ENCODE assay signal across 17 cellular contexts in the genomic region with DNA sequence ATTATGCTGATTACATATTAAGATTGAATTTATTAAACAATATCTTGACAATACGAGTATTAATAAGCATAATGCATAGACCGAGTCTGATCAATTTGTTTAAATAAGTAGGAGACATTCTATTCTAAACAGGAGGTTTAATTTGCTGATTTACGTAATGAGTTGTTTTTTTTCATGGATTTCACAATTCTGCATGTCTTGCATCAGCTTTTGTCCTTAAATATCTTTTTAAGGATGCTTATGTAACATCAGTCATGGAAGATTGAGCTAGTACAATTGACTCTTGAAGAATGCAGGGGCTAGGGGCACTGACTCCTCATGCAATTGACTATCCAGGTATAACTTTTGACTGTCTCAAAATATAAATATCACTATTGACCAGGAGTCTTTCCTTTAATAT.
"Had no signal": no experiment of that assay in that cellular context is flagged by ENCODE, and none has a peak within 500 bp of the region (broad histone marks: within the 10 kb centered on the region; RNA-seq: fewer than 3 reads in every experiment).

No MANE protein-coding gene starts in this region.

- DNase-seq: activated CD4-positive, alpha-beta T cell treated with anti-CD3 and anti-CD28 coated beads, Interleukin-2, amount 50 U/mL, for 1 hour; activated CD4-positive, CD25-positive, alpha-beta regulatory T cell treated with anti-CD3 and anti-CD28 coated beads, Interleukin-2, amount 50 U/mL, for 72 hours; activated CD8-positive, alpha-beta memory T cell treated with anti-CD3 and anti-CD28 coated beads for 24 hours; activated CD8-positive, alpha-beta memory T cell treated with anti-CD3 and anti-CD28 coated beads, Interleukin-2, amount 50 U/mL, for 48 hours; activated effector memory CD4-positive, alpha-beta T cell treated with anti-CD3 and anti-CD28 coated beads, Interleukin-2, amount 50 U/mL, for 16 hours; activated T-cell treated with anti-CD3 and anti-CD28 coated beads, Interleukin-2, amount 50 U/mL, for 72 hours; amniotic stem cell; effector memory CD8-positive, alpha-beta T cell; hypothalamus; occipital lobe; right cardiac atrium; uterus had no signal

- H3K4me1 ChIP-seq: prostate gland, tibial nerve, uterus had no signal

- H3K9me3 ChIP-seq: prostate gland, tibial nerve, uterus had no signal

- H3K4me3 ChIP-seq: cardiac muscle cell, prostate gland, skin epidermis, tibial nerve, uterus had no signal

- H3K36me3 ChIP-seq: cardiac muscle cell, prostate gland, tibial nerve, uterus had no signal

- H3K27ac ChIP-seq: cardiac muscle cell, prostate gland, skin epidermis, tibial nerve, uterus had no signal

- FAIRE-seq: keratinocyte had no signal

- H3K27me3 ChIP-seq: cardiac muscle cell, tibial nerve, uterus had no signal
